In the genomic region with DNA sequence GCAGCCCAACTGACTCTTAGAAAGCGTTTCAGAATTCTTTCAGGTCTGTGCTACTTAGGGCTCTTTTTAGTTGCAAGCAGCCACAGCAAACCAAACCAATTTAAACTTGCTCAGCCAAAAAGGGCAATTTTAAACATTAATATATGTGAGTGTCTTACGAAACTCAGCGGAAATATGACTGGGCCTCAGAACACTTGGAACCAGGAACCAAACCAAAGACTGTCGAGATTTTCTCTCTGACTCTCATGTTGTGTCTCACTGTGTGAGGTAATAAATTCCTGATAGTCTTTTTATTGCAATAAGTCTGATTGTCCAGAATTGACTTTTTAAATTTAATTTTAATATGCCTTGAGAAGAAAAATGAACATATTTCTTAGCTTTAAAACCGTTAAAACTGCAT, we compare ENCODE assay signal across 12 cellular contexts.
A peak's percentile ranks its signal among the peaks of the same experiment; 100 is the strongest.
DNase-seq lines count a peak whose midpoint lies in the region; ATAC-seq and TF ChIP-seq lines count a peak whose summit lies in the region.
"Had no signal": no experiment of that assay in that cellular context is flagged by ENCODE, and none has a peak within 500 bp of the region (broad histone marks: within the 10 kb centered on the region; RNA-seq: fewer than 3 reads in every experiment).

No MANE protein-coding gene starts in this region.

- H3K9me3 Mint-ChIP-seq in CD4-positive, alpha-beta memory T cell = peaks cover 0 to 27% (median 10%) of the 10 kb centered on the region in 8 donors
- H3K9me3 Mint-ChIP-seq in activated T-helper 17 cell treated with anti-CD3 and anti-CD28 coated beads, Interleukin-2, amount 50 U/mL, for 72 hours = peaks cover 6% of the 10 kb centered on the region
- peaks cover 8% of the 10 kb centered on the region for H3K9me3 Mint-ChIP-seq in natural killer cell treated with Interleukin-12 subunit alpha and Interleukin-12 subunit beta and Interleukin-15 and Interleukin-18, amount 100 ng/mL, for 72 hours

- CTCF ChIA-PET in CD4-positive, alpha-beta memory T cell (lab: Charles Lee; ENCODE audit: partially characterized antibody) = no interaction called here

- H3K4me1 Mint-ChIP-seq in CD4-positive, alpha-beta memory T cell = peaks cover 2 to 14% (median 4%) of the 10 kb centered on the region in 4 donors
- H3K4me1 Mint-ChIP-seq in activated T-helper 17 cell treated with anti-CD3 and anti-CD28 coated beads, Interleukin-2, amount 50 U/mL, for 72 hours = peaks cover 7% of the 10 kb centered on the region
- peaks cover 16 to 23% of the 10 kb centered on the region in 2 donors for H3K4me1 Mint-ChIP-seq in natural killer cell treated with Interleukin-12 subunit alpha and Interleukin-12 subunit beta and Interleukin-15 and Interleukin-18, amount 100 ng/mL, for 72 hours (ENCODE audit: low read depth in 2 of 2)

- no peak for TF ChIP-seq POLR2A in adrenal gland (IDR thresholded peaks at IDR 0.05)

- H3K4me3 Mint-ChIP-seq in CD4-positive, alpha-beta memory T cell = no peak overlapping the region
- no peak overlapping the region for H3K4me3 Mint-ChIP-seq in activated T-helper 17 cell treated with anti-CD3 and anti-CD28 coated beads, Interleukin-2, amount 50 U/mL, for 72 hours
- H3K4me3 Mint-ChIP-seq in natural killer cell treated with Interleukin-12 subunit alpha and Interleukin-12 subunit beta and Interleukin-15 and Interleukin-18, amount 100 ng/mL, for 72 hours = no peak overlapping the region

- 79 to 91% (median 83%) methylated on average over 5 of the region's 5 CpGs for WGBS in adrenal gland, 4 donors

- POLR2A ChIA-PET in CD4-positive, alpha-beta memory T cell (lab: Charles Lee; ENCODE audit: partially characterized antibody) = no interaction called here

- no peak for TF ChIP-seq CTCF in adrenal gland (IDR thresholded peaks at IDR 0.05)

- peak overlapping the region; percentile 23 for H3K27ac ChIP-seq in CD4-positive, alpha-beta memory T cell (ENCODE audit: low read depth, low read length)
- no peak overlapping the region for H3K27ac ChIP-seq in adrenal gland

- H3K36me3 Mint-ChIP-seq in CD4-positive, alpha-beta memory T cell = peaks cover 5 to 6% of the 10 kb centered on the region in 2 donors
- H3K36me3 Mint-ChIP-seq in activated T-helper 17 cell treated with anti-CD3 and anti-CD28 coated beads, Interleukin-2, amount 50 U/mL, for 72 hours (ENCODE audit: low read depth) = no peaks in the 10 kb centered on the region
- H3K36me3 Mint-ChIP-seq in natural killer cell treated with Interleukin-12 subunit alpha and Interleukin-12 subunit beta and Interleukin-15 and Interleukin-18, amount 100 ng/mL, for 72 hours = peaks cover 10% of the 10 kb centered on the region

- no peak for DNase-seq in CD4-positive, alpha-beta memory T cell
- DNase-seq in MV-4-11 (lab: John Stamatoyannopoulos, UW) (peak; percentile 63), adrenal gland (no peak)
- DNase-seq in natural killer cell treated with Interleukin-12 subunit alpha and Interleukin-12 subunit beta and Interleukin-15 and Interleukin-18, amount 100 ng/mL, for 72 hours (ENCODE audit: low spot score) = no peak
- DNase-seq: DMS79, NCI-H1092 treated with DMSO at 0.1 percent for 48 hours, NCI-H1694 treated with DMSO at 0.1 percent for 48 hours, NCI-H69, SHP77 had no signal

- H3K4me3 ChIP-seq in CD4-positive, alpha-beta memory T cell (ENCODE audit: low read length in 2 of 2) = no peak overlapping the region
- H3K4me3 ChIP-seq in adrenal gland = no peak overlapping the region

- no peaks in the 10 kb centered on the region for H3K36me3 ChIP-seq in CD4-positive, alpha-beta memory T cell (ENCODE audit: insufficient read depth, low read length)
- no peaks in the 10 kb centered on the region for H3K36me3 ChIP-seq in adrenal gland (replicated peaks in 1 of 2)

- peaks cover 14% of the 10 kb centered on the region for H3K4me1 ChIP-seq in CD4-positive, alpha-beta memory T cell (ENCODE audit: insufficient read depth, low read length)
- H3K4me1 ChIP-seq in adrenal gland (replicated peaks in 1 of 2) = no peaks in the 10 kb centered on the region

- H3K27me3 ChIP-seq in CD4-positive, alpha-beta memory T cell (ENCODE audit: insufficient read depth, low read length) = no peaks in the 10 kb centered on the region
- peaks cover 6% of the 10 kb centered on the region for H3K27me3 ChIP-seq in adrenal gland

- ATAC-seq in activated T-helper 17 cell treated with anti-CD3 and anti-CD28 coated beads, Interleukin-2, amount 50 U/mL, for 72 hours (replicated peaks) = no peak
- no peak for ATAC-seq in natural killer cell treated with Interleukin-12 subunit alpha and Interleukin-12 subunit beta and Interleukin-15 and Interleukin-18, amount 100 ng/mL, for 72 hours
- no peak for ATAC-seq in GM19395 (IDR thresholded peaks at IDR 0.05; ENCODE audit: unreplicated experiment)
- no peak for ATAC-seq in HG03108 (IDR thresholded peaks at IDR 0.05; ENCODE audit: unreplicated experiment)

- peak overlapping the region in 3 of 7 donors; percentile 4 to 80 (median 69) for H3K27ac Mint-ChIP-seq in CD4-positive, alpha-beta memory T cell
- peak overlapping the region; percentile 76 for H3K27ac Mint-ChIP-seq in activated T-helper 17 cell treated with anti-CD3 and anti-CD28 coated beads, Interleukin-2, amount 50 U/mL, for 72 hours
- H3K27ac Mint-ChIP-seq in natural killer cell treated with Interleukin-12 subunit alpha and Interleukin-12 subunit beta and Interleukin-15 and Interleukin-18, amount 100 ng/mL, for 72 hours = peak overlapping the region; percentile 80 to 85

- intact Hi-C loops in CD4-positive, alpha-beta memory T cell (cut with micrococcal nuclease) = no loop called here
- intact Hi-C loops in adrenal gland (cut with DNase I) = no loop called here

- peaks cover 0 to 7% of the 10 kb centered on the region in 2 donors for H3K9me3 ChIP-seq in CD4-positive, alpha-beta memory T cell (ENCODE audit: control insufficient read depth in 1 of 2, low read length in 2 of 2)
- no peaks in the 10 kb centered on the region for H3K9me3 ChIP-seq in adrenal gland (replicated peaks in 1 of 3)

- peaks cover 0 to 1% of the 10 kb centered on the region in 2 donors for H3K27me3 Mint-ChIP-seq in CD4-positive, alpha-beta memory T cell
- no peaks in the 10 kb centered on the region for H3K27me3 Mint-ChIP-seq in activated T-helper 17 cell treated with anti-CD3 and anti-CD28 coated beads, Interleukin-2, amount 50 U/mL, for 72 hours
- H3K27me3 Mint-ChIP-seq in natural killer cell treated with Interleukin-12 subunit alpha and Interleukin-12 subunit beta and Interleukin-15 and Interleukin-18, amount 100 ng/mL, for 72 hours = peaks cover 9% of the 10 kb centered on the region in 2 donors
